Comparison of ENCODE assay signal across 16 cellular contexts in the genomic region with DNA sequence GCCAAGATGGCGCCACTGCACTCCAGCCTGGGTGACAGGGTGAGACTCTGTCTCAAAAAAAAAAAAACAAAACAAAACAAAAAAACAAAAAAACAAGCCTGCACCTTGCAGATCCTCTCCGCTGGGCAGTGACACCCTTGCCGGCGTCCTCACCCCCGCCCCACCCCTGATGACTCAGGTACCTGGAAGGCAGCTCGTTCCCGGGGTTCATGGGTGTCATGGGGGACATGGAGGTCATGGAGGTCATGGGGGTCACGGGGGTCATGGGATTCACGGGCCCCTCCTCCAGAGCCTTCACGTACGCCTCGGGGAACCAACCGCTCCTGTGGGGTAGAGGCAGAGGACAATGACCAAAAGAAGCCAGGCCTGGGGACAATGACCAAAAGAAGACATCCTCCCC. TPM values are rescaled to one million over a fixed set of nuclear protein-coding genes. Genes with fewer than 3 reads are reported as not detected.
DNase-seq lines count a peak whose midpoint lies in the region; ATAC-seq and TF ChIP-seq lines count a peak whose summit lies in the region.
"Had no signal": no experiment of that assay in that cellular context is flagged by ENCODE, and none has a peak within 500 bp of the region (broad histone marks: within the 10 kb centered on the region; RNA-seq: fewer than 3 reads in every experiment).

No MANE protein-coding gene starts in this region.

- peak overlapping the region; percentile 76 for H3K18ac ChIP-seq in neuronal stem cell (ENCODE audit: low read length)

- H3K14ac ChIP-seq in neuronal stem cell (ENCODE audit: low read length) = no peak overlapping the region

- peaks cover under 1% of the 10 kb centered on the region; the same call in 1 of the 2 replicates for H3K27me3 ChIP-seq in H7 (ENCODE audit: control insufficient read depth, insufficient read depth, low read length)
- peaks cover 0 to 19% (median 0%) of the 10 kb centered on the region in 3 experiments for H3K27me3 ChIP-seq in neuronal stem cell (ENCODE audit: control insufficient read depth in 3 of 3, insufficient read depth in 3 of 3, low read depth in 1 of 3, low read length in 3 of 3)

- H2AFZ ChIP-seq in neuronal stem cell (ENCODE audit: low read length) = no peak overlapping the region
- H2AFZ ChIP-seq: GM23338 had no signal

- H3K4me3 Mint-ChIP-seq in Calu3 (ENCODE audit: low read depth, unreplicated experiment) = no peak overlapping the region
- no peak overlapping the region for H3K4me3 Mint-ChIP-seq in chondrocyte (ENCODE audit: unreplicated experiment)
- no peak overlapping the region for H3K4me3 Mint-ChIP-seq in mesothelial cell of epicardium
- H3K4me3 Mint-ChIP-seq: CD14-positive monocyte; CD8-positive, alpha-beta T cell; GM23338; H9; HFFc6 had no signal

- H3K9ac ChIP-seq in neuronal stem cell (ENCODE audit: low read depth, low read length, poor library complexity) = no peak overlapping the region

- H3K9me3 Mint-ChIP-seq in Calu3 (ENCODE audit: low read depth, unreplicated experiment) (no peaks in the 10 kb centered on the region), chondrocyte (ENCODE audit: low read depth) (no peaks in the 10 kb centered on the region), mesothelial cell of epicardium (no peaks in the 10 kb centered on the region)
- H3K9me3 Mint-ChIP-seq: CD8-positive, alpha-beta T cell; GM23338; H9; HFFc6 had no signal

- no peak overlapping the region for H4K8ac ChIP-seq in neuronal stem cell (ENCODE audit: low read depth, low read length)

- peaks cover 20% of the 10 kb centered on the region for H3K4me1 Mint-ChIP-seq in Calu3 (ENCODE audit: low read depth, unreplicated experiment)
- no peaks in the 10 kb centered on the region for H3K4me1 Mint-ChIP-seq in chondrocyte (ENCODE audit: low read depth)
- H3K4me1 Mint-ChIP-seq in mesothelial cell of epicardium = peaks cover 9% of the 10 kb centered on the region
- H3K4me1 Mint-ChIP-seq: CD14-positive monocyte had no signal

- no peak overlapping the region for H3K4me2 ChIP-seq in neuronal stem cell (ENCODE audit: insufficient read depth, low read length, poor library complexity, severe bottlenecking)
- H3K4me2 ChIP-seq: GM23338 had no signal

- no peak overlapping the region for H2BK15ac ChIP-seq in neuronal stem cell (ENCODE audit: low read length)

- no TSS peak for BruUV-seq in Calu3 (replicated peaks; lab: Mats Ljungman, UMichigan)

- H2BK12ac ChIP-seq in neuronal stem cell (ENCODE audit: low read length) = peak overlapping the region; percentile 73

- peaks cover 10 to 54% of the 10 kb centered on the region in 2 donors for H3K4me1 ChIP-seq in neuronal stem cell (ENCODE audit: control insufficient read depth in 2 of 2, insufficient read depth in 1 of 2, low read depth in 1 of 2, low read length in 2 of 2)

- H3K23ac ChIP-seq in neuronal stem cell (ENCODE audit: low read depth, low read length, poor library complexity) = peak overlapping the region; percentile 80

- TF ChIP-seq CTCF in Calu3 (IDR thresholded peaks at IDR 0.05; ENCODE audit: unreplicated experiment) (no peak), chondrocyte (IDR thresholded peaks at IDR 0.05) (no peak), mesothelial cell of epicardium (IDR thresholded peaks at IDR 0.05; ENCODE audit: unreplicated experiment) (no peak)

- peaks cover 2% of the 10 kb centered on the region for H3K79me1 ChIP-seq in neuronal stem cell (ENCODE audit: low read depth, low read length)

- no peaks in the 10 kb centered on the region for H3K9me3 ChIP-seq in neuronal stem cell (replicated peaks in 1 of 2; ENCODE audit: control insufficient read depth in 2 of 2, insufficient read depth in 1 of 2, low read depth in 1 of 2, low read length in 2 of 2)

- H3K36me3 ChIP-seq in H7 (replicated peaks; ENCODE audit: control insufficient read depth, insufficient read depth, low read length) = no peaks in the 10 kb centered on the region
- peaks cover 0 to 2% of the 10 kb centered on the region in 2 donors for H3K36me3 ChIP-seq in neuronal stem cell (replicated peaks in 1 of 2; ENCODE audit: control insufficient read depth in 2 of 2, insufficient read depth in 2 of 2, low read length in 2 of 2)

- no peak overlapping the region for H4K91ac ChIP-seq in neuronal stem cell (ENCODE audit: low read depth, low read length, poor library complexity)

- WGBS in neuronal stem cell (ENCODE audit: extremely low coverage in 2 of 2, insufficient read length in 2 of 2, insufficient replicate concordance in 1 of 2), 2 donors = no CpG with 5 or more reads among the region's 13 CpGs

- H3K36me3 Mint-ChIP-seq in Calu3 (ENCODE audit: insufficient read depth, unreplicated experiment) (peaks cover 76% of the 10 kb centered on the region), chondrocyte (ENCODE audit: low read depth) (peaks cover 3% of the 10 kb centered on the region), mesothelial cell of epicardium (peaks cover 8% of the 10 kb centered on the region)
- H3K36me3 Mint-ChIP-seq: CD14-positive monocyte had no signal

- H3K27ac ChIP-seq in neuronal stem cell (replicated peaks; ENCODE audit: low read length) = no peak overlapping the region

- no peak overlapping the region for H2BK120ac ChIP-seq in neuronal stem cell (ENCODE audit: low read depth, low read length)

- H2BK5ac ChIP-seq in neuronal stem cell (ENCODE audit: low read length) = no peak overlapping the region

- peak overlapping the region; percentile 40 for H3K27ac Mint-ChIP-seq in Calu3 (ENCODE audit: unreplicated experiment)
- H3K27ac Mint-ChIP-seq in chondrocyte (ENCODE audit: unreplicated experiment) = no peak overlapping the region
- no peak overlapping the region for H3K27ac Mint-ChIP-seq in mesothelial cell of epicardium
- H3K27ac Mint-ChIP-seq: GM23338, H9, HFFc6 had no signal

- H3K27me3 Mint-ChIP-seq in Calu3 (ENCODE audit: unreplicated experiment) (no peaks in the 10 kb centered on the region), chondrocyte (ENCODE audit: low read depth) (no peaks in the 10 kb centered on the region), mesothelial cell of epicardium (ENCODE audit: low read depth) (peaks cover 5% of the 10 kb centered on the region)

- no peak for ATAC-seq in GM18861 (IDR thresholded peaks at IDR 0.05; ENCODE audit: unreplicated experiment)
- ATAC-seq: CD8-positive, alpha-beta T cell; GM23338 had no signal

- H3K4me3 ChIP-seq in H7 (ENCODE audit: insufficient read depth, low read depth, low read length) = no peak overlapping the region
- no peak overlapping the region for H3K4me3 ChIP-seq in neuronal stem cell (ENCODE audit: low read length in 2 of 2)
- H3K4me3 ChIP-seq: GM23338 had no signal

- CTCF ChIA-PET in Calu3 (lab: Charles Lee) = no interaction called here

- no peak overlapping the region for H2AK5ac ChIP-seq in neuronal stem cell (ENCODE audit: low read depth, low read length)

- DNase-seq in Calu3 (no peak), H7 (peak; percentile 46), chondrocyte (ENCODE audit: low spot score) (peak; percentile 68), neuronal stem cell (ENCODE audit: low spot score) (no peak), mesothelial cell of epicardium (ENCODE audit: low spot score in 2 of 2, unreplicated experiment in 2 of 2) (no peak), DMS153 (lab: John Stamatoyannopoulos, UW) (no peak)
- DNase-seq: CD8-positive, alpha-beta T cell; COR-L47; DMS53; HFFc6 had no signal

- intact Hi-C loops in Calu3 (cut with micrococcal nuclease; ENCODE audit: unreplicated experiment) = no loop called here

- H3K4ac ChIP-seq in neuronal stem cell (ENCODE audit: low read length) = no peak overlapping the region

RNA-seq across cellular contexts. Expression of a gene that starts 3.0 kb away (rescaled TPM):
- total RNA-seq in Calu3 (2022) (not detected in 2 replicates), chondrocyte (0.50 TPM in 1 of 3 replicates, not detected in the others), mesothelial cell of epicardium (0.14 to 0.60 TPM (median 0.18 TPM) in 3 replicates)
- not detected in 2 replicates for total RNA-seq in H7 (2014; rRNA removed; shearing (Covaris generic))
- 1.3 TPM for polyA plus RNA-seq in neuronal stem cell (2013, experiment 1 of 2)
- polyA plus RNA-seq in neuronal stem cell (2013, experiment 2 of 2) = 0.91 TPM
- total RNA-seq: A673; CD8-positive, alpha-beta T cell; HFFc6; HT1080 had no signal
- polyA plus RNA-seq: CD14-positive monocyte had no signal

RNA-seq across cellular contexts. Expression of a gene that starts 23.5 kb away (rescaled TPM):
- total RNA-seq in Calu3 (2022) = 51.2 and 68.2 TPM in 2 replicates
- total RNA-seq in H7 (2014; rRNA removed; shearing (Covaris generic)) = 1.0 and 2.7 TPM in 2 replicates
- 0.21 to 0.42 TPM in 2 of 3 replicates, not detected in the other for total RNA-seq in chondrocyte
- 4.8 TPM for polyA plus RNA-seq in neuronal stem cell (2013, experiment 1 of 2)
- polyA plus RNA-seq in neuronal stem cell (2013, experiment 2 of 2) = 4.5 TPM
- total RNA-seq in mesothelial cell of epicardium = 1.6 to 1.9 TPM (median 1.7 TPM) in 3 replicates
- total RNA-seq: HT1080 had no signal
- polyA plus RNA-seq: CD14-positive monocyte had no signal

RNA-seq across cellular contexts. Expression of a gene that starts 29.7 kb away (rescaled TPM):
- total RNA-seq in Calu3 (2022) (54.2 and 58.3 TPM in 2 replicates), chondrocyte (13.5 to 22.6 TPM (median 19.1 TPM) in 3 replicates), mesothelial cell of epicardium (69.3 to 75.6 TPM (median 74.3 TPM) in 3 replicates)
- total RNA-seq in H7 (2014; rRNA removed; shearing (Covaris generic)) = 19.4 and 20.3 TPM in 2 replicates
- polyA plus RNA-seq in neuronal stem cell (2013, experiment 1 of 2) = 8.4 TPM
- 8.2 TPM for polyA plus RNA-seq in neuronal stem cell (2013, experiment 2 of 2)

Comparison
In these comparisons a context has a peak if more than half of its experiments do, and no peak if none do; other contexts are left out.
1. DNase-seq: peak in H7 (single experiment) and chondrocyte (single experiment); none in Calu3 (single experiment), neuronal stem cell (single experiment), mesothelial cell of epicardium (0 of 2) and DMS153 (single experiment).
2. RNA of a gene that starts 23.5 kb away (total RNA-seq): 51.2 to 68.2 TPM in Calu3; 1.6 to 1.9 TPM in mesothelial cell of epicardium, 1.0 to 2.7 TPM in H7 and 0.21 to 0.42 TPM in chondrocyte; every median in the first group is over 10 times any median in the second.